Comparison of ENCODE assay signal across 8 cellular contexts in genomic region chr16:57863434-57864160, GRCh38.
DNase-seq lines count a peak whose midpoint lies in the region; ATAC-seq and TF ChIP-seq lines count a peak whose summit lies in the region.

No MANE protein-coding gene starts in this region.

- H3F3A ChIP-seq in SK-N-SH (replicated peaks; ENCODE audit: insufficient read depth) (peaks cover 5% of the 10 kb centered on the region), neural cell (ENCODE audit: insufficient read depth, low read length, poor library complexity, severe bottlenecking) (no peaks in the 10 kb centered on the region)

- H3K27me3 Mint-ChIP-seq in HFFc6 (ENCODE audit: insufficient read depth): 0 out of 2 replicates have a peak, but pooled peaks cover 2% of the 10 kb centered on the region

- TF ChIP-seq RAD21 in SK-N-SH (IDR thresholded peaks at IDR 0.05; ENCODE audit: low read length) (peak; percentile 80), neural cell (conservative IDR thresholded peaks at IDR 0.05) (peak; percentile 80)

- H3K4me3 Mint-ChIP-seq in HFFc6: peak overlapping the region; percentile 55

- peaks cover 3 to 17% of the 10 kb centered on the region in 2 experiments for H3K4me1 ChIP-seq in SK-N-SH (ENCODE audit: control insufficient read depth in 1 of 2, insufficient read depth in 2 of 2, low read depth in 1 of 2, low read length in 1 of 2)
- no peaks in the 10 kb centered on the region for H3K4me1 ChIP-seq in fibroblast of lung (ENCODE audit: control insufficient read depth, extremely low read depth, insufficient read depth, low read length)

- H3K27ac Mint-ChIP-seq in HFFc6: peak overlapping the region; percentile 5; the same call in 1 of the 2 replicates

- H3K36me3 ChIP-seq in BJ (ENCODE audit: control insufficient read depth, insufficient read depth, low read length) (no peaks in the 10 kb centered on the region), SK-N-SH (replicated peaks in 1 of 2; ENCODE audit: control insufficient read depth in 1 of 2, insufficient read depth in 2 of 2, low read length in 1 of 2) (no peaks in the 10 kb centered on the region), fibroblast of lung (ENCODE audit: control insufficient read depth, insufficient read depth, low read length) (no peaks in the 10 kb centered on the region), neural cell (ENCODE audit: insufficient read depth, low read length) (no peaks in the 10 kb centered on the region)

- TF ChIP-seq CTCF in BJ (IDR thresholded peaks at IDR 0.05; ENCODE audit: insufficient read depth, low read depth, low read length) (peak; percentile 77), HFFc6 (IDR thresholded peaks at IDR 0.05) (peak; percentile 70; the same call in 1 of the 2 replicates), SK-N-SH (IDR thresholded peaks at IDR 0.05) (peak; percentile 75), fibroblast of lung (conservative IDR thresholded peaks at IDR 0.05 in 1 of 2, IDR thresholded peaks at IDR 0.05 in 1 of 2; ENCODE audit: low read depth in 1 of 2, low read length in 2 of 2) (peak; percentile 68 to 74), neural cell (IDR thresholded peaks at IDR 0.05; ENCODE audit: poor library complexity, severe bottlenecking) (peak; percentile 68)

- 3% methylated on average over 5 of the region's 5 CpGs for WGBS in SK-N-SH (ENCODE audit: low lambda C conversion rate)

- POLR2A ChIA-PET in BJ (lab: Charles Lee) (no interaction called here), SK-N-SH (lab: Yijun Ruan, JAX) (no interaction called here)

- H3K9me2 ChIP-seq in SK-N-SH: no peaks in the 10 kb centered on the region
- H3K9me2 ChIP-seq in neural cell (ENCODE audit: insufficient read depth, low read length): no peaks in the 10 kb centered on the region

- no peaks in the 10 kb centered on the region for H3K79me2 ChIP-seq in SK-N-SH (ENCODE audit: insufficient read depth)
- H3K79me2 ChIP-seq in fibroblast of lung (ENCODE audit: control insufficient read depth, insufficient read depth, low read length): no peaks in the 10 kb centered on the region
- no peaks in the 10 kb centered on the region for H3K79me2 ChIP-seq in neural cell (replicated peaks; ENCODE audit: insufficient read depth, low read length)

- H3K27ac ChIP-seq in SK-N-SH (ENCODE audit: low read depth in 2 of 2, low read length in 1 of 2): no peak overlapping the region
- H3K27ac ChIP-seq in fibroblast of lung (ENCODE audit: insufficient read depth, low read length): no peak overlapping the region
- H3K27ac ChIP-seq in neural cell (ENCODE audit: low read length): no peak overlapping the region

- peaks cover 27% of the 10 kb centered on the region for H3K4me1 Mint-ChIP-seq in HFFc6 (ENCODE audit: low read depth)

- DNase-seq in BJ (ENCODE audit: low read depth) (peak; percentile 40), HFFc6 (peak; percentile 74), SK-N-SH (peak; percentile 56), fibroblast of lung (ENCODE audit: low read depth in 2 of 2) (peak; percentile 79 to 80)

- CTCF ChIA-PET in BJ (lab: Yijun Ruan, JAX) (interaction anchor here (0.6 to 4.3 kb wide), 32 partner anchors 11 to 1316 kb away, joined by 3 to 32 read pairs (median 4); partner anchors contain the start of gene KATNB1), SK-N-SH (lab: Yijun Ruan, JAX) (interaction anchor here (0.6 to 5.3 kb wide), 24 partner anchors 10 to 287 kb away, joined by 3 to 57 read pairs (median 4); partner anchors contain the start of genes KATNB1 and KIFC3)

- ATAC-seq in GM19455 (IDR thresholded peaks at IDR 0.05; ENCODE audit: unreplicated experiment): no peak
- no peak for ATAC-seq in HG02840 (IDR thresholded peaks at IDR 0.05; ENCODE audit: low FRiP score, unreplicated experiment)
- no peak for ATAC-seq in HG03095 (IDR thresholded peaks at IDR 0.05; ENCODE audit: unreplicated experiment)

- H3K4me2 ChIP-seq in SK-N-SH: peak overlapping the region; percentile 62; the same call in 1 of the 2 replicates
- peak overlapping the region; percentile 19 for H3K4me2 ChIP-seq in fibroblast of lung (ENCODE audit: extremely low read depth, insufficient read depth, low read length)
- no peak overlapping the region for H3K4me2 ChIP-seq in neural cell (ENCODE audit: low read length)

- no peaks in the 10 kb centered on the region for H3K36me3 Mint-ChIP-seq in HFFc6 (ENCODE audit: low read depth)

- no peaks in the 10 kb centered on the region for H3K9me3 ChIP-seq in SK-N-SH
- no peaks in the 10 kb centered on the region for H3K9me3 ChIP-seq in fibroblast of lung (ENCODE audit: control insufficient read depth, insufficient read depth, low read depth, low read length)
- no peaks in the 10 kb centered on the region for H3K9me3 ChIP-seq in neural cell (ENCODE audit: low read length)

- no peak overlapping the region for H3K4me3 ChIP-seq in BJ (ENCODE audit: low read depth, low read length)
- no peak overlapping the region for H3K4me3 ChIP-seq in SK-N-SH (ENCODE audit: low read depth in 2 of 2, low read length in 1 of 2)
- H3K4me3 ChIP-seq in fibroblast of lung (replicated peaks in 1 of 4; ENCODE audit: control extremely low read depth in 1 of 4, insufficient read depth in 1 of 4, low read depth in 3 of 4, low read length in 4 of 4): no peak overlapping the region
- no peak overlapping the region for H3K4me3 ChIP-seq in neural cell (ENCODE audit: low read length)

- H4K20me1 ChIP-seq in SK-N-SH (ENCODE audit: insufficient read depth): no peaks in the 10 kb centered on the region
- no peaks in the 10 kb centered on the region for H4K20me1 ChIP-seq in fibroblast of lung (ENCODE audit: control insufficient read depth, extremely low read depth, insufficient read depth, low read length)
- no peaks in the 10 kb centered on the region for H4K20me1 ChIP-seq in neural cell (ENCODE audit: insufficient read depth)

- H3K27me3 ChIP-seq in BJ (ENCODE audit: control insufficient read depth, insufficient read depth, low read length): no peaks in the 10 kb centered on the region
- no peaks in the 10 kb centered on the region for H3K27me3 ChIP-seq in SK-N-SH (ENCODE audit: insufficient read depth)
- H3K27me3 ChIP-seq in fibroblast of lung (ENCODE audit: control insufficient read depth, insufficient read depth, low read length): peaks cover 2% of the 10 kb centered on the region
- H3K27me3 ChIP-seq in neural cell (ENCODE audit: insufficient read depth, low read depth, low read length): peaks cover 46% of the 10 kb centered on the region

- H3K9ac ChIP-seq in SK-N-SH (no peak overlapping the region), fibroblast of lung (ENCODE audit: insufficient read depth, low read length) (no peak overlapping the region), neural cell (ENCODE audit: low read length) (no peak overlapping the region)

- TF ChIP-seq EP300 in SK-N-SH (IDR thresholded peaks at IDR 0.05; ENCODE audit: borderline replicate concordance in 1 of 2, low read depth in 1 of 2, low read length in 1 of 2) (no peak), neural cell (conservative IDR thresholded peaks at IDR 0.05; ENCODE audit: poor library complexity, severe bottlenecking) (no peak)

- H3K9me3 Mint-ChIP-seq in HFFc6: no peaks in the 10 kb centered on the region

- H2AFZ ChIP-seq in SK-N-SH (ENCODE audit: low read depth) (peak overlapping the region; percentile 76), fibroblast of lung (ENCODE audit: low read length) (no peak overlapping the region), neural cell (ENCODE audit: low read depth, low read length) (no peak overlapping the region)

TF ChIP-seq in SK-N-SH, 30 proteins besides CTCF, POLR2A, EP300 and RAD21:
- peak; percentile 75 for TF ChIP-seq PBX3 (IDR thresholded peaks at IDR 0.05)
- TF ChIP-seq SMC3 (IDR thresholded peaks at IDR 0.05; ENCODE audit: low read depth, low read length): peak; percentile 75
- 0 out of 2 replicates have a peak, but pooled peaks have one; percentile 35 for TF ChIP-seq ELF1 (IDR thresholded peaks at IDR 0.05)
- TF ChIP-seq CHD2 (IDR thresholded peaks at IDR 0.05; ENCODE audit: low read length, partially characterized antibody): no peak
- peak; percentile 65 for TF ChIP-seq NFIC (IDR thresholded peaks at IDR 0.05; ENCODE audit: borderline replicate concordance)
- TF ChIP-seq MAX (IDR thresholded peaks at IDR 0.05; ENCODE audit: low read depth): no peak; the same call in 1 of the 2 replicates

TF ChIP-seq in neural cell, 6 proteins besides CTCF, POLR2A, EP300 and RAD21:
- TF ChIP-seq REST (IDR thresholded peaks at IDR 0.05; ENCODE audit: borderline replicate concordance): no peak
- peak; percentile 78 for TF ChIP-seq SMC3 (conservative IDR thresholded peaks at IDR 0.05; ENCODE audit: poor library complexity)
- no peak for TF ChIP-seq POLR2AphosphoS5 (IDR thresholded peaks at IDR 0.05)
- TF ChIP-seq EZH2 (IDR thresholded peaks at IDR 0.05; ENCODE audit: borderline replicate concordance, insufficient read depth, low read length, poor library complexity, severe bottlenecking): no peak
- no peak for TF ChIP-seq MXI1 (conservative IDR thresholded peaks at IDR 0.05; ENCODE audit: poor library complexity, severe bottlenecking)
- TF ChIP-seq TAF1 (IDR thresholded peaks at IDR 0.05; ENCODE audit: low read depth): no peak
